In the genomic region with DNA sequence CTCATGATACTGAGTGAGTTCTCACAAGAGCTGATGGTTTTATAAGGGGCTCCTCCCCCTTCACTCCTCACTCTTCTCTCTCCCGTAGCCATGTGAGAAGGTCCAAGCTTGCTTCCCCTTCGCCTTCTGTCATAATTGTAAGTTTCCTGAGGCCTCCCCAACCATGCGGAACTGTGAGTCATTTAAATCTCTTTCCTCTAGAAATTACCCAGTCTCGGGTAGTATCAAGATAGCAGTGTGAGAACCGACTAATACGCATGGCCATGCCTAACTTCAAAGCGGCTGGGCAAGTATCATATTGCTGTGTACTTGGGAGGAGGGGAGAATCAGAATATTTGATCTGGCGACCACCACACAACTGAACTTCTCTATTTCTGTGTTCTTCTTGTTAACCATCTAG, we compare ENCODE assay signal across 15 cellular contexts.
DNase-seq lines count a peak whose midpoint lies in the region; ATAC-seq and TF ChIP-seq lines count a peak whose summit lies in the region.
"Had no signal": no experiment of that assay in that cellular context is flagged by ENCODE, and none has a peak within 500 bp of the region (broad histone marks: within the 10 kb centered on the region; RNA-seq: fewer than 3 reads in every experiment).

No MANE protein-coding gene starts in this region.

- H3K36me3 Mint-ChIP-seq in activated T-cell treated with anti-CD3 and anti-CD28 coated beads, Interleukin-2, amount 50 U/mL, for 24 hours (ENCODE audit: low read depth), result peaks cover 53% of the 10 kb centered on the region
- H3K36me3 Mint-ChIP-seq in stimulated activated memory B cell treated with anti-CD40 and anti-IgM and Interleukin-4, amounts not matched to agents 10 μg/mL and 1 μg/mL and 100 μg/mL, for 72 hours, result peaks cover 77% of the 10 kb centered on the region
- H3K36me3 Mint-ChIP-seq: neural progenitor cell had no signal

- peaks cover 10% of the 10 kb centered on the region for H3K9me3 Mint-ChIP-seq in activated T-cell treated with anti-CD3 and anti-CD28 coated beads, Interleukin-2, amount 50 U/mL, for 24 hours
- peaks cover 8% of the 10 kb centered on the region for H3K9me3 Mint-ChIP-seq in stimulated activated memory B cell treated with anti-CD40 and anti-IgM and Interleukin-4, amounts not matched to agents 10 μg/mL and 1 μg/mL and 100 μg/mL, for 72 hours
- H3K9me3 Mint-ChIP-seq: endodermal cell, neural progenitor cell had no signal

- H3K4me3 Mint-ChIP-seq in activated T-cell treated with anti-CD3 and anti-CD28 coated beads, Interleukin-2, amount 50 U/mL, for 24 hours, result no peak overlapping the region
- peak overlapping the region; percentile 1 for H3K4me3 Mint-ChIP-seq in stimulated activated memory B cell treated with anti-CD40 and anti-IgM and Interleukin-4, amounts not matched to agents 10 μg/mL and 1 μg/mL and 100 μg/mL, for 72 hours
- H3K4me3 Mint-ChIP-seq: endodermal cell, neural progenitor cell had no signal

- no peak for DNase-seq in activated T-cell treated with anti-CD3 and anti-CD28 coated beads, Interleukin-2, amount 50 U/mL, for 24 hours
- DNase-seq in activated T-cell treated with anti-CD3 and anti-CD28 coated beads for 4 hours (no peak), OCI-M1 (lab: John Stamatoyannopoulos, UW) (peak; percentile 28), cortex of kidney (lab: John Stamatoyannopoulos, UW) (no peak), GM10248 (ENCODE audit: extremely low spot score) (no peak)
- DNase-seq: activated CD4-positive, alpha-beta T cell treated with anti-CD3 and anti-CD28 coated beads, Interleukin-2, amount 50 U/mL, for 4 hours; activated naive CD4-positive, alpha-beta T cell treated with anti-CD3 and anti-CD28 coated beads, Interleukin-2, amount 50 U/mL, for 16 hours; endodermal cell; NCI-H1417 had no signal

- ATAC-seq in GM21619 (IDR thresholded peaks at IDR 0.05; ENCODE audit: unreplicated experiment) (peak; percentile 66), HG03520 (IDR thresholded peaks at IDR 0.05; ENCODE audit: unreplicated experiment) (no peak)
- peak; percentile 83 for ATAC-seq in stimulated activated memory B cell treated with anti-CD40 and anti-IgM and Interleukin-4, amounts not matched to agents 10 μg/mL and 1 μg/mL and 100 μg/mL, for 72 hours
- ATAC-seq: HepG2, sciatic nerve had no signal

- H3K27ac Mint-ChIP-seq in activated T-cell treated with anti-CD3 and anti-CD28 coated beads, Interleukin-2, amount 50 U/mL, for 24 hours, result peak overlapping the region; percentile 57
- peak overlapping the region; percentile 83 for H3K27ac Mint-ChIP-seq in stimulated activated memory B cell treated with anti-CD40 and anti-IgM and Interleukin-4, amounts not matched to agents 10 μg/mL and 1 μg/mL and 100 μg/mL, for 72 hours
- H3K27ac Mint-ChIP-seq: endodermal cell, neural progenitor cell had no signal

- peaks cover 71% of the 10 kb centered on the region for H3K4me1 Mint-ChIP-seq in activated T-cell treated with anti-CD3 and anti-CD28 coated beads, Interleukin-2, amount 50 U/mL, for 24 hours (ENCODE audit: low read depth)
- H3K4me1 Mint-ChIP-seq in stimulated activated memory B cell treated with anti-CD40 and anti-IgM and Interleukin-4, amounts not matched to agents 10 μg/mL and 1 μg/mL and 100 μg/mL, for 72 hours, result peaks cover 81% of the 10 kb centered on the region
- H3K4me1 Mint-ChIP-seq: endodermal cell had no signal

- CTCF ChIA-PET in GM10248 (lab: Yijun Ruan, JAX), result interaction anchor here (1.4 kb wide), 1 partner anchor 20 kb away, joined by 4 read pairs; no protein-coding TSS in a partner anchor

- no peaks in the 10 kb centered on the region for H3K27me3 Mint-ChIP-seq in activated T-cell treated with anti-CD3 and anti-CD28 coated beads, Interleukin-2, amount 50 U/mL, for 24 hours
- H3K27me3 Mint-ChIP-seq in stimulated activated memory B cell treated with anti-CD40 and anti-IgM and Interleukin-4, amounts not matched to agents 10 μg/mL and 1 μg/mL and 100 μg/mL, for 72 hours, result no peaks in the 10 kb centered on the region

- no peak for TF ChIP-seq CTCF in GM10248 (IDR thresholded peaks at IDR 0.05; ENCODE audit: control extremely low read depth, extremely low read depth, low read depth, missing control alignments)

- POLR2A ChIA-PET in GM10248 (lab: Yijun Ruan, JAX), result no interaction called here
